1 cellular context compared by ENCODE assay signal in genomic region chr19:53394974-53395839, GRCh38.
A peak's percentile ranks its signal among the peaks of the same experiment; 100 is the strongest.
TF ChIP-seq lines count a peak whose summit lies in the region.

Gene ZNF765, plus strand, starts transcription at chr19:53395149. Its CDS starts 2,867 bp downstream, at chr19:53398016.

TF ChIP-seq in GM12878, 131 proteins besides CTCF, POLR2A, EP300 and RAD21 (continued from another document):
- TF ChIP-seq NKRF (conservative IDR thresholded peaks at IDR 0.05) (peak; percentile 85), CEBPZ (IDR thresholded peaks at IDR 0.05; ENCODE audit: low read depth, low read length) (no peak), SRF (IDR thresholded peaks at IDR 0.05; ENCODE audit: low read depth in 2 of 2, low read length in 2 of 2) (0 out of 4 replicates have a peak, but pooled peaks of 1 of the 2 experiments have one; percentile 22), ZNF384 (IDR thresholded peaks at IDR 0.05; ENCODE audit: borderline replicate concordance, low read depth, low read length) (no peak), SP1 (IDR thresholded peaks at IDR 0.05; ENCODE audit: low read depth, low read length) (peak; percentile 58), MEF2A (IDR thresholded peaks at IDR 0.05; ENCODE audit: insufficient read depth, low read depth, low read length) (no peak), SREBF1 (IDR thresholded peaks at IDR 0.05; ENCODE audit: low read length) (no peak; the same call in 1 of the 2 replicates), EGR1 (IDR thresholded peaks at IDR 0.05; ENCODE audit: borderline replicate concordance in 1 of 2, low read depth in 2 of 2, low read length in 2 of 2) (peak in 1 of 2 experiments; percentile 37; a peak in 1 of 3 replicates), USF2 (IDR thresholded peaks at IDR 0.05; ENCODE audit: borderline replicate concordance, low read depth, low read length) (no peak), CBFB (IDR thresholded peaks at IDR 0.05; ENCODE audit: low read depth) (0 out of 2 replicates have a peak, but pooled peaks have one; percentile 40), E4F1 (IDR thresholded peaks at IDR 0.05; ENCODE audit: borderline replicate concordance, partially characterized antibody) (peak; percentile 89), FOXK2 (IDR thresholded peaks at IDR 0.05) (peak; percentile 82), MAX (IDR thresholded peaks at IDR 0.05; ENCODE audit: low read depth, low read length) (no peak), BACH1 (IDR thresholded peaks at IDR 0.05; ENCODE audit: borderline replicate concordance) (no peak; the same call in 1 of the 2 replicates), RBBP5 (conservative IDR thresholded peaks at IDR 0.05) (no peak), DPF2 (IDR thresholded peaks at IDR 0.05) (no peak), TCF3 (IDR thresholded peaks at IDR 0.05; ENCODE audit: borderline replicate concordance, insufficient read depth, low read depth, low read length) (no peak), MXI1 (IDR thresholded peaks at IDR 0.05; ENCODE audit: low read depth, low read length) (0 out of 2 replicates have a peak, but pooled peaks have one; percentile 51), STAT3 (IDR thresholded peaks at IDR 0.05; ENCODE audit: low read depth, low read length) (no peak), KLF5 (IDR thresholded peaks at IDR 0.05; ENCODE audit: partially characterized antibody) (peak; percentile 92), SMAD5 (IDR thresholded peaks at IDR 0.05; ENCODE audit: low read depth) (0 out of 2 replicates have a peak, but pooled peaks have one; percentile 53), PKNOX1 (IDR thresholded peaks at IDR 0.05) (no peak), POLR2AphosphoS5 (IDR thresholded peaks at IDR 0.05; ENCODE audit: low read length) (peak; percentile 90), ESRRA (IDR thresholded peaks at IDR 0.05; ENCODE audit: low read length) (no peak)
